Comparison of ENCODE assay signal across 21 cellular contexts in the genomic region with DNA sequence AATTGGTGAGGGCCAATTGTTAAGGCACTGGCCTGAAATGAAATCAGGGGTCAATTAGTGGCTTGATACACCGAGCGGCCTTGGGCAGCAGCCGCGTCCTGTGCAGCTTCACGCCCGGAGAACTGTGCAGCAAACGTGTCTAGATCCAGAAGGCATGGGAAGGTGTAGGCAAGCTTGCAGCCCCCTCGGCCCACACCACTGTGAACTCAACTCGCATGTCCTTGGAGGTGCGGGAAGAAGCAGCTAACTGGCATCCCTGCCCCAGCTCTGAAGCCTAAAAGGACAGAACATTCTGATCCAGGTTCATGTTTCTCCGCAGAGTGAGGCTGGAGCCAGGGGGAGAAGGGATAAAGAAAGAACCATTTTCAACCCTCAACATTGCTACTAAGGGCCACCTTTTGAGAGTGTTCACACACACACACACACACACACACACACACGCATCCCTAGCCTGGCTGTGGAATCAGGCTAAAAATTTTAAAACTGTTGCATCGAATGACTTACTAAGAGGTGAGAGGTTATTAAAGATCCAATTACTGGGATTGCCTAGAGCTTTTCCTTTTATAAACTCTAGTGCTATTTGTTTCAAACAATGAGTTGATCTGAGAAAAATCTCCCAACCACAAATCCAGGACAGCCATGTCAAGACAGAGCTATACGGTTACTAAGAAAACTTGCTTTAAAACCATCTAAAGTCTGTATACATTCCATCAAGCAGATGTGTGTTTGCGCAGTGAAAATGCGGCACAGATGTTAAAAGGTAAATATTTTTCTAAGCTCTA.
"Had no signal": no experiment of that assay in that cellular context is flagged by ENCODE, and none has a peak within 500 bp of the region (broad histone marks: within the 10 kb centered on the region; RNA-seq: fewer than 3 reads in every experiment).

No MANE protein-coding gene starts in this region.

- H3K27ac ChIP-seq: breast epithelium, esophagus muscularis mucosa, left ventricle myocardium inferior, neural progenitor cell, sigmoid colon, thyroid gland had no signal

- DNase-seq: activated CD4-positive, alpha-beta T cell treated with anti-CD3 and anti-CD28 coated beads, Interleukin-2, amount 10 ng/mL, durations not matched to agents 7 days and 5 days; activated CD8-positive, alpha-beta T cell treated with anti-CD3 and anti-CD28 coated beads, Interleukin-2, amount 10 ng/mL, durations not matched to agents 7 days and 5 days; activated naive CD4-positive, alpha-beta T cell treated with anti-CD3 and anti-CD28 coated beads for 36 hours; activated T-cell treated with anti-CD3 and anti-CD28 coated beads, Interleukin-2, amount 50 U/mL, for 4 hours; anterior cingulate cortex; cerebellar nuclear complex; dermis blood vessel endothelial cell; effector memory CD4-positive, alpha-beta T cell; foreskin melanocyte; left ventricle myocardium inferior; mammary epithelial cell; naive B cell; sigmoid colon; stimulated activated CD4-positive, alpha-beta T cell treated with anti-CD3 and anti-CD28 coated beads, Interleukin-12 subunit alpha, Interleukin-12 subunit beta, amount 100 ng/mL, for 4 hours; stimulated activated CD4-positive, alpha-beta T cell treated with anti-CD3 and anti-CD28 coated beads, Interleukin-1b, Interleukin-23, amount 100 ng/mL, for 48 hours; stimulated activated CD8-positive, alpha-beta memory T cell treated with anti-CD3 and anti-CD28 coated beads, Interleukin-4, amount 100 ng/mL, for 48 hours; stimulated activated naive CD4-positive, alpha-beta T cell; thyroid gland had no signal

- H3K9me3 ChIP-seq: breast epithelium, esophagus muscularis mucosa, left ventricle myocardium inferior, sigmoid colon, thyroid gland had no signal

- H3K4me1 ChIP-seq: breast epithelium, esophagus muscularis mucosa, left ventricle myocardium inferior, sigmoid colon, thyroid gland had no signal

- H3K27me3 ChIP-seq: breast epithelium, esophagus muscularis mucosa, neural progenitor cell, sigmoid colon, thyroid gland had no signal

- H3K4me2 ChIP-seq: neural progenitor cell had no signal

- H3K9ac ChIP-seq: neural progenitor cell had no signal

- ATAC-seq: activated CD8-positive, alpha-beta T cell treated with anti-CD3 and anti-CD28 coated beads, Interleukin-2, amount 10 ng/mL, durations not matched to agents 7 days and 5 days; activated T-cell treated with anti-CD3 and anti-CD28 coated beads, Interleukin-2, amount 50 U/mL, for 4 hours had no signal

- H3K36me3 ChIP-seq: breast epithelium, esophagus muscularis mucosa, left ventricle myocardium inferior, neural progenitor cell, sigmoid colon, thyroid gland had no signal

- H3K4me3 ChIP-seq: breast epithelium, esophagus muscularis mucosa, left ventricle myocardium inferior, neural progenitor cell, sigmoid colon, thyroid gland had no signal

- H2AFZ ChIP-seq: neural progenitor cell had no signal
